Comparison of ENCODE assay signal across 1 cellular context in the genomic region with DNA sequence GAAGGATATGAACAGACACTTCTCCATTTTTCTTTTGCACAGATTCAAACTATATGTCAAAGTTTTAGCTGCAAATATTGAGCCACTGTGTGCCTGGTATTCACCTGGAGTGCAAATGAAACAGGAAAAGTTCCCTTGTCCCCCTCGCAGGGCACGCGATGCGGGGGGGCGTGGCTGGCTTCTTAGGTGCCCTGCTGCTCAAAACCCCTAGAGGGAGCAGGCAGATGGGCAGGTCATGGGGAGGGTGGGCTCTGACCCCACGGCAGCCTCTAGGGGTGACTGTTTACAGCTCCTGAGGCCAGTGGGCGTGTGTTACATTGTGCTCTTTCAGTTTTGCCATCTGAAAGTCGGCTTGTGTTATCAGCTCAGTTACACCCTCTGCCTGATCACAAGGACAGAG.
A peak's percentile ranks its signal among the peaks of the same experiment; 100 is the strongest.
TF ChIP-seq lines count a peak whose summit lies in the region.

No MANE protein-coding gene starts in this region.

TF ChIP-seq in HepG2, 621 proteins besides CTCF, POLR2A, EP300 and RAD21 (continued from another document):
- TF ChIP-seq, protein P1, sequence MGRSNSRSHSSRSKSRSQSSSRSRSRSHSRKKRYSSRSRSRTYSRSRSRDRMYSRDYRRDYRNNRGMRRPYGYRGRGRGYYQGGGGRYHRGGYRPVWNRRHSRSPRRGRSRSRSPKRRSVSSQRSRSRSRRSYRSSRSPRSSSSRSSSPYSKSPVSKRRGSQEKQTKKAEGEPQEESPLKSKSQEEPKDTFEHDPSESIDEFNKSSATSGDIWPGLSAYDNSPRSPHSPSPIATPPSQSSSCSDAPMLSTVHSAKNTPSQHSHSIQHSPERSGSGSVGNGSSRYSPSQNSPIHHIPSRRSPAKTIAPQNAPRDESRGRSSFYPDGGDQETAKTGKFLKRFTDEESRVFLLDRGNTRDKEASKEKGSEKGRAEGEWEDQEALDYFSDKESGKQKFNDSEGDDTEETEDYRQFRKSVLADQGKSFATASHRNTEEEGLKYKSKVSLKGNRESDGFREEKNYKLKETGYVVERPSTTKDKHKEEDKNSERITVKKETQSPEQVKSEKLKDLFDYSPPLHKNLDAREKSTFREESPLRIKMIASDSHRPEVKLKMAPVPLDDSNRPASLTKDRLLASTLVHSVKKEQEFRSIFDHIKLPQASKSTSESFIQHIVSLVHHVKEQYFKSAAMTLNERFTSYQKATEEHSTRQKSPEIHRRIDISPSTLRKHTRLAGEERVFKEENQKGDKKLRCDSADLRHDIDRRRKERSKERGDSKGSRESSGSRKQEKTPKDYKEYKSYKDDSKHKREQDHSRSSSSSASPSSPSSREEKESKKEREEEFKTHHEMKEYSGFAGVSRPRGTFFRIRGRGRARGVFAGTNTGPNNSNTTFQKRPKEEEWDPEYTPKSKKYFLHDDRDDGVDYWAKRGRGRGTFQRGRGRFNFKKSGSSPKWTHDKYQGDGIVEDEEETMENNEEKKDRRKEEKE (IDR thresholded peaks at IDR 0.05) = no peak
- TF ChIP-seq, protein P2, sequence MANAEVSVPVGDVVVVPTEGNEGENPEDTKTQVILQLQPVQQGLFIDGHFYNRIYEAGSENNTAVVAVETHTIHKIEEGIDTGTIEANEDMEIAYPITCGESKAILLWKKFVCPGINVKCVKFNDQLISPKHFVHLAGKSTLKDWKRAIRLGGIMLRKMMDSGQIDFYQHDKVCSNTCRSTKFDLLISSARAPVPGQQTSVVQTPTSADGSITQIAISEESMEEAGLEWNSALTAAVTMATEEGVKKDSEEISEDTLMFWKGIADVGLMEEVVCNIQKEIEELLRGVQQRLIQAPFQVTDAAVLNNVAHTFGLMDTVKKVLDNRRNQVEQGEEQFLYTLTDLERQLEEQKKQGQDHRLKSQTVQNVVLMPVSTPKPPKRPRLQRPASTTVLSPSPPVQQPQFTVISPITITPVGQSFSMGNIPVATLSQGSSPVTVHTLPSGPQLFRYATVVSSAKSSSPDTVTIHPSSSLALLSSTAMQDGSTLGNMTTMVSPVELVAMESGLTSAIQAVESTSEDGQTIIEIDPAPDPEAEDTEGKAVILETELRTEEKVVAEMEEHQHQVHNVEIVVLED (CRISPR knock-in tag; IDR thresholded peaks at IDR 0.05; ENCODE audit: borderline replicate concordance) = no peak
- no peak for TF ChIP-seq ZNF850 (CRISPR knock-in tag; conservative IDR thresholded peaks at IDR 0.05)
- TF ChIP-seq, protein P3, sequence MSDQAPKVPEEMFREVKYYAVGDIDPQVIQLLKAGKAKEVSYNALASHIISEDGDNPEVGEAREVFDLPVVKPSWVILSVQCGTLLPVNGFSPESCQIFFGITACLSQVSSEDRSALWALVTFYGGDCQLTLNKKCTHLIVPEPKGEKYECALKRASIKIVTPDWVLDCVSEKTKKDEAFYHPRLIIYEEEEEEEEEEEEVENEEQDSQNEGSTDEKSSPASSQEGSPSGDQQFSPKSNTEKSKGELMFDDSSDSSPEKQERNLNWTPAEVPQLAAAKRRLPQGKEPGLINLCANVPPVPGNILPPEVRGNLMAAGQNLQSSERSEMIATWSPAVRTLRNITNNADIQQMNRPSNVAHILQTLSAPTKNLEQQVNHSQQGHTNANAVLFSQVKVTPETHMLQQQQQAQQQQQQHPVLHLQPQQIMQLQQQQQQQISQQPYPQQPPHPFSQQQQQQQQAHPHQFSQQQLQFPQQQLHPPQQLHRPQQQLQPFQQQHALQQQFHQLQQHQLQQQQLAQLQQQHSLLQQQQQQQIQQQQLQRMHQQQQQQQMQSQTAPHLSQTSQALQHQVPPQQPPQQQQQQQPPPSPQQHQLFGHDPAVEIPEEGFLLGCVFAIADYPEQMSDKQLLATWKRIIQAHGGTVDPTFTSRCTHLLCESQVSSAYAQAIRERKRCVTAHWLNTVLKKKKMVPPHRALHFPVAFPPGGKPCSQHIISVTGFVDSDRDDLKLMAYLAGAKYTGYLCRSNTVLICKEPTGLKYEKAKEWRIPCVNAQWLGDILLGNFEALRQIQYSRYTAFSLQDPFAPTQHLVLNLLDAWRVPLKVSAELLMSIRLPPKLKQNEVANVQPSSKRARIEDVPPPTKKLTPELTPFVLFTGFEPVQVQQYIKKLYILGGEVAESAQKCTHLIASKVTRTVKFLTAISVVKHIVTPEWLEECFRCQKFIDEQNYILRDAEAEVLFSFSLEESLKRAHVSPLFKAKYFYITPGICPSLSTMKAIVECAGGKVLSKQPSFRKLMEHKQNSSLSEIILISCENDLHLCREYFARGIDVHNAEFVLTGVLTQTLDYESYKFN (CRISPR knock-in tag; conservative IDR thresholded peaks at IDR 0.05) = no peak
- TF ChIP-seq SP1 (IDR thresholded peaks at IDR 0.05) = no peak
- 0 out of 2 replicates have a peak, but pooled peaks have one; percentile 20 for TF ChIP-seq SP1 (CRISPR knock-in tag; IDR thresholded peaks at IDR 0.05)
- TF ChIP-seq, protein P4, sequence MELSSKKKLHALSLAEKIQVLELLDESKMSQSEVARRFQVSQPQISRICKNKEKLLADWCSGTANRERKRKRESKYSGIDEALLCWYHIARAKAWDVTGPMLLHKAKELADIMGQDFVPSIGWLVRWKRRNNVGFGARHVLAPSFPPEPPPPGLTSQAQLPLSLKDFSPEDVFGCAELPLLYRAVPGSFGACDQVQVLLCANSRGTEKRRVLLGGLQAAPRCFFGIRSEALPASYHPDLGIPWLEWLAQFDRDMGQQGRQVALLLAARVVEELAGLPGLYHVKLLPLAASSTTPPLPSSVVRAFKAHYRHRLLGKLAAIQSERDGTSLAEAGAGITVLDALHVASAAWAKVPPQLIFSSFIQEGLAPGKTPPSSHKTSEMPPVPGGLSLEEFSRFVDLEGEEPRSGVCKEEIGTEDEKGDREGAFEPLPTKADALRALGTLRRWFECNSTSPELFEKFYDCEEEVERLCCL (CRISPR knock-in tag; IDR thresholded peaks at IDR 0.05; ENCODE audit: borderline replicate concordance) = no peak
- TF ChIP-seq, protein P5, sequence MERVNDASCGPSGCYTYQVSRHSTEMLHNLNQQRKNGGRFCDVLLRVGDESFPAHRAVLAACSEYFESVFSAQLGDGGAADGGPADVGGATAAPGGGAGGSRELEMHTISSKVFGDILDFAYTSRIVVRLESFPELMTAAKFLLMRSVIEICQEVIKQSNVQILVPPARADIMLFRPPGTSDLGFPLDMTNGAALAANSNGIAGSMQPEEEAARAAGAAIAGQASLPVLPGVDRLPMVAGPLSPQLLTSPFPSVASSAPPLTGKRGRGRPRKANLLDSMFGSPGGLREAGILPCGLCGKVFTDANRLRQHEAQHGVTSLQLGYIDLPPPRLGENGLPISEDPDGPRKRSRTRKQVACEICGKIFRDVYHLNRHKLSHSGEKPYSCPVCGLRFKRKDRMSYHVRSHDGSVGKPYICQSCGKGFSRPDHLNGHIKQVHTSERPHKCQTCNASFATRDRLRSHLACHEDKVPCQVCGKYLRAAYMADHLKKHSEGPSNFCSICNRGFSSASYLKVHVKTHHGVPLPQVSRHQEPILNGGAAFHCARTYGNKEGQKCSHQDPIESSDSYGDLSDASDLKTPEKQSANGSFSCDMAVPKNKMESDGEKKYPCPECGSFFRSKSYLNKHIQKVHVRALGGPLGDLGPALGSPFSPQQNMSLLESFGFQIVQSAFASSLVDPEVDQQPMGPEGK (CRISPR knock-in tag; IDR thresholded peaks at IDR 0.05) = peak; percentile 25; the same call in 1 of the 2 replicates
- TF ChIP-seq NR2F6 (IDR thresholded peaks at IDR 0.05) = no peak
- 0 out of 2 replicates have a peak, but pooled peaks have one; percentile 16 for TF ChIP-seq NR2F6 (CRISPR knock-in tag; IDR thresholded peaks at IDR 0.05)
- no peak for TF ChIP-seq MLLT10 (CRISPR knock-in tag; IDR thresholded peaks at IDR 0.05)
- no peak for TF ChIP-seq BRCA1 (CRISPR knock-in tag; IDR thresholded peaks at IDR 0.05)
- TF ChIP-seq ZFP36L1 (CRISPR knock-in tag; IDR thresholded peaks at IDR 0.05) = no peak
- TF ChIP-seq RBM39 (IDR thresholded peaks at IDR 0.05; ENCODE audit: low read depth, low read length, poor library complexity, severe bottlenecking) = no peak
- no peak for TF ChIP-seq ZSCAN9 (CRISPR knock-in tag; IDR thresholded peaks at IDR 0.05; ENCODE audit: borderline replicate concordance)
- 0 out of 2 replicates have a peak, but pooled peaks have one; percentile 15 for TF ChIP-seq STAG1 (CRISPR knock-in tag; IDR thresholded peaks at IDR 0.05)
- TF ChIP-seq, protein P6, sequence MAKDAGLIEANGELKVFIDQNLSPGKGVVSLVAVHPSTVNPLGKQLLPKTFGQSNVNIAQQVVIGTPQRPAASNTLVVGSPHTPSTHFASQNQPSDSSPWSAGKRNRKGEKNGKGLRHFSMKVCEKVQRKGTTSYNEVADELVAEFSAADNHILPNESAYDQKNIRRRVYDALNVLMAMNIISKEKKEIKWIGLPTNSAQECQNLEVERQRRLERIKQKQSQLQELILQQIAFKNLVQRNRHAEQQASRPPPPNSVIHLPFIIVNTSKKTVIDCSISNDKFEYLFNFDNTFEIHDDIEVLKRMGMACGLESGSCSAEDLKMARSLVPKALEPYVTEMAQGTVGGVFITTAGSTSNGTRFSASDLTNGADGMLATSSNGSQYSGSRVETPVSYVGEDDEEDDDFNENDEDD (CRISPR knock-in tag; IDR thresholded peaks at IDR 0.05; ENCODE audit: borderline replicate concordance) = no peak
